In the genomic region with DNA sequence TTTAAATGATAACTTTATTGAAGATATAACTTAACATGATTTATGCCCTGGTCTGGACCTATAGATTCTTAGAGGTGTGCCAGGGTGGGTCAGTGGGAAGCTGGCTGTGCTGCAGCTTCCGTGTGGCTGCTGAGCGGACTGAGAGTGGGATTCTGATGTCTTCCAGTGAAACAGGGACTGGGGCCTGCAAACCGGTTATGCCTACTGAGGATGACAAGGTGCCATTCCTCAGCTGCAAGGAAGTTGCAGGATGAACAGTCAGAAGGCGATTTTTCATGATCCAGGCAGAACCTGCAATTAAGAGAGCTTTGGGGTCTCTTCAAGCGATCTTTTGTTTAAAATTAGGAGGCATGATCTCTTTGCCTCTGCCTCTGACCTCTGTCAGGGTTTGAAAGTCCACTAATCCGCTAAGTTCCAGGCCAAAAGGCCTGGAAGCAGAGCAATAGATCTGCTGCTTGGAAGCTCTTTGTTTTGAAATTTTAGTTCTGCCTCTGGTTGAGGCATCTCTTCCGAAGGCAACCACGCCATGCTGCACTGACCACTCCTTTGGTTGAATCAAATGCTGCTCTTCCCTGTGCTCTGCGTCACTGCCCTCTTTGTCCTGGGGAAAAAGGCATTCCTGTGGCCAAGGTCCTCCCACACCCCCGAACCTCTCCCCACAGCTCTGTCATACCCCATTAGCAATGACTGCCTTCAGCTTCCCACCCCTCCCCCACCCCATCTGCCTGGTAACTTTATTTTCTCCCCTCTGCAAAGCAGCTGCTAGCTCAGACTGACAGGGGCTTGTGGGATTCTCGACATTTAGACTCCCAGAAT, we compare ENCODE assay signal across 9 cellular contexts. TPM values are rescaled to one million over a fixed set of nuclear protein-coding genes. Genes with fewer than 3 reads are reported as not detected.
DNase-seq lines count a peak whose midpoint lies in the region; ATAC-seq and TF ChIP-seq lines count a peak whose summit lies in the region.
"Had no signal": no experiment of that assay in that cellular context is flagged by ENCODE, and none has a peak within 500 bp of the region (broad histone marks: within the 10 kb centered on the region; RNA-seq: fewer than 3 reads in every experiment).

No MANE protein-coding gene starts in this region.

- H3K4me3 ChIP-seq in SJCRH30 (peak overlapping the region; percentile 74), left ventricle myocardium inferior (no peak overlapping the region)
- H3K4me3 ChIP-seq: right lobe of liver had no signal

- H3K4me3 Mint-ChIP-seq in activated naive CD4-positive, alpha-beta T cell treated with anti-CD3 and anti-CD28 coated beads for 36 hours = no peak overlapping the region

- no peaks in the 10 kb centered on the region for H3K9me3 ChIP-seq in SJCRH30 (replicated peaks)
- no peaks in the 10 kb centered on the region for H3K9me3 ChIP-seq in left ventricle myocardium inferior (replicated peaks)
- H3K9me3 ChIP-seq: right lobe of liver had no signal

- no peak for TF ChIP-seq CTCF in left ventricle myocardium inferior (IDR thresholded peaks at IDR 0.05; ENCODE audit: borderline replicate concordance)

- H3K27ac ChIP-seq in SJCRH30 (peak overlapping the region; percentile 90), left ventricle myocardium inferior (replicated peaks) (no peak overlapping the region)

- H3K4me1 Mint-ChIP-seq in activated naive CD4-positive, alpha-beta T cell treated with anti-CD3 and anti-CD28 coated beads for 36 hours (ENCODE audit: low read depth) = peaks cover 60% of the 10 kb centered on the region

- peak; percentile 15 for DNase-seq in activated naive CD4-positive, alpha-beta T cell treated with anti-CD3 and anti-CD28 coated beads for 36 hours
- DNase-seq in activated naive CD4-positive, alpha-beta T cell treated with Interleukin-2 at 50 U/mL for 16 hours = no peak
- DNase-seq in SJCRH30 (peak; percentile 95 to 98), globus pallidus (ENCODE audit: low spot score) (peak; percentile 26), left ventricle myocardium inferior (no peak)
- DNase-seq in stimulated activated naive CD4-positive, alpha-beta T cell treated with Interleukin-2 at 50 U/mL for 16 hours (lab: John Stamatoyannopoulos, UW) = peak; percentile 6
- no peak for DNase-seq in activated CD4-positive, CD25-positive, alpha-beta regulatory T cell treated with anti-CD3 and anti-CD28 coated beads, Interleukin-2, amount 50 U/mL, for 72 hours
- DNase-seq: right lobe of liver had no signal

- H3K27ac Mint-ChIP-seq in activated naive CD4-positive, alpha-beta T cell treated with anti-CD3 and anti-CD28 coated beads for 36 hours = peak overlapping the region; percentile 91

- no peaks in the 10 kb centered on the region for H3K27me3 Mint-ChIP-seq in activated naive CD4-positive, alpha-beta T cell treated with anti-CD3 and anti-CD28 coated beads for 36 hours (ENCODE audit: low read depth)

- no peaks in the 10 kb centered on the region for H3K9me3 Mint-ChIP-seq in activated naive CD4-positive, alpha-beta T cell treated with anti-CD3 and anti-CD28 coated beads for 36 hours

- no peaks in the 10 kb centered on the region for H3K36me3 Mint-ChIP-seq in activated naive CD4-positive, alpha-beta T cell treated with anti-CD3 and anti-CD28 coated beads for 36 hours (ENCODE audit: low read depth)

- no peaks in the 10 kb centered on the region for H3K27me3 ChIP-seq in SJCRH30
- H3K27me3 ChIP-seq in left ventricle myocardium inferior (ENCODE audit: low read depth) = no peaks in the 10 kb centered on the region
- H3K27me3 ChIP-seq: right lobe of liver had no signal

- H3K36me3 ChIP-seq in SJCRH30 = no peaks in the 10 kb centered on the region
- no peaks in the 10 kb centered on the region for H3K36me3 ChIP-seq in left ventricle myocardium inferior
- H3K36me3 ChIP-seq: right lobe of liver had no signal

- CTCF ChIA-PET in activated naive CD4-positive, alpha-beta T cell treated with anti-CD3 and anti-CD28 coated beads for 36 hours (lab: Charles Lee) = interaction anchor here (0.7 to 2.5 kb wide), 14 partner anchors 8 to 100 kb away, joined by 3 to 7 read pairs (median 3); no protein-coding TSS in a partner anchor

- ATAC-seq in GM19023 (IDR thresholded peaks at IDR 0.05; ENCODE audit: unreplicated experiment) = no peak

- intact Hi-C loops in activated naive CD4-positive, alpha-beta T cell treated with anti-CD3 and anti-CD28 coated beads for 36 hours (cut with micrococcal nuclease) = loop anchor here (1.0 to 10.0 kb wide), 5 partner anchors 25 to 769 kb away; partner anchors contain the start of genes ATIC and XRCC5
- intact Hi-C loops in left ventricle myocardium inferior (cut with micrococcal nuclease) = no loop called here

- H3K4me1 ChIP-seq in SJCRH30 = peaks cover 28% of the 10 kb centered on the region
- H3K4me1 ChIP-seq in left ventricle myocardium inferior = peaks cover 19% of the 10 kb centered on the region

RNA-seq across cellular contexts. Expression of gene TMEM169, which starts 2.0 kb away (rescaled TPM):
- under 1 TPM; 0.57 to 0.81 TPM for total RNA-seq in activated naive CD4-positive, alpha-beta T cell treated with anti-CD3 and anti-CD28 coated beads for 36 hours
- total RNA-seq in SJCRH30 (2014; rRNA removed; shearing (Covaris generic)) = 6.6 and 8.2 TPM in 2 replicates
- total RNA-seq in left ventricle myocardium inferior = 0.25 TPM

RNA-seq across cellular contexts. Expression of gene PECR, which starts 2.1 kb away (rescaled TPM):
- 10 to 100 TPM; 18.8 to 20.9 TPM for total RNA-seq in activated naive CD4-positive, alpha-beta T cell treated with anti-CD3 and anti-CD28 coated beads for 36 hours
- 20.5 and 21.0 TPM in 2 replicates for total RNA-seq in SJCRH30 (2014; rRNA removed; shearing (Covaris generic))
- total RNA-seq in left ventricle myocardium inferior = 4.0 TPM

RNA-seq across cellular contexts. Expression of gene XRCC5, which starts 25.5 kb away (rescaled TPM):
- total RNA-seq in activated naive CD4-positive, alpha-beta T cell treated with anti-CD3 and anti-CD28 coated beads for 36 hours = 100 to 1,000 TPM; 486 to 495 TPM
- total RNA-seq in SJCRH30 (2014; rRNA removed; shearing (Covaris generic)) = 449 and 483 TPM in 2 replicates
- 110 TPM for total RNA-seq in left ventricle myocardium inferior

Comparison
In these comparisons a context has a peak if more than half of its experiments do, and no peak if none do; other contexts are left out.
1. DNase-seq: peak in activated naive CD4-positive, alpha-beta T cell treated with anti-CD3 and anti-CD28 coated beads for 36 hours (single experiment), SJCRH30 (2 of 2), globus pallidus (single experiment) and stimulated activated naive CD4-positive, alpha-beta T cell treated with Interleukin-2 at 50 U/mL for 16 hours (single experiment); none in activated naive CD4-positive, alpha-beta T cell treated with Interleukin-2 at 50 U/mL for 16 hours (single experiment), activated CD4-positive, CD25-positive, alpha-beta regulatory T cell treated with anti-CD3 and anti-CD28 coated beads, Interleukin-2, amount 50 U/mL, for 72 hours (single experiment) and left ventricle myocardium inferior (single experiment).